ENCODE assay signal across 9 cellular contexts in the genomic region with DNA sequence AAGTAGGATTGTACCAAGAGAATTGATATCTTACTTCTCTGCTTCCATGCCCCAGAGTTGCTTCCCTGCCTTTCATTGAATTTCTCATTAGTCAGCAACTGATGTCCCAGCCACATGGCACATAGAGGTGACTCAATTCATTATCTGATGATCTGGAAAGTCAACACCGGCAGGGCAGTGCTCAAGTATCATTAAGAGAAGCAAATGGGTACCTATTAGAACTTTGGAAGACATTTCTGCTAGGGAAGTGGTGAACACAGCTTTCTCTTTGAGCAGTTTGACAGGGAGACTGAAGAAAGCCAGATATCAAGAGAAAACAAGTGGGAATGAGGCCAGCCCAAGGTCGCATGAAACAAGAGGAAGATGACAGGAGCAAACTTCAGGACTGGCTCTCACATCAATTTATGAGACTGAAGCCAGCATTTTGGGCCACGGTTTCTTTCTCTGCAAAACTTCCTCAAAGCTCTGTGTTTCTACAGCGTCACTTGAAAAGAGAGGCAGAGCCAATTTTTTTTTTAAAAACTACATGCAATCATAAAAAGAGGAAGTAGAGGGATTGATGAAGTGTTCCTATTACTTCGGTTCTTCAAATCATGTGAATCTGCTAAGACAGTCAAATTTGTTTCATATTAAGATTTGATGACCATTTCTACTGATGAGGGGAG.
DNase-seq lines count a peak whose midpoint lies in the region; TF ChIP-seq lines count a peak whose summit lies in the region.
"Had no signal": no experiment of that assay in that cellular context is flagged by ENCODE, and none has a peak within 500 bp of the region (broad histone marks: within the 10 kb centered on the region; RNA-seq: fewer than 3 reads in every experiment).

No MANE protein-coding gene starts in this region.

- peaks cover 17% of the 10 kb centered on the region for H3K4me1 Mint-ChIP-seq in activated CD4-positive, alpha-beta T cell treated with anti-CD3 and anti-CD28 coated beads, Interleukin-2, amount 10 ng/mL, durations not matched to agents 7 days and 5 days
- peaks cover 14% of the 10 kb centered on the region for H3K4me1 Mint-ChIP-seq in activated CD4-positive, alpha-beta T cell treated with anti-CD3 and anti-CD28 coated beads, Interleukin-2, amount 10 ng/mL, durations not matched to agents 24 days and 14 days

- H3K27me3 Mint-ChIP-seq in activated CD4-positive, alpha-beta T cell treated with anti-CD3 and anti-CD28 coated beads, Interleukin-2, amount 10 ng/mL, durations not matched to agents 7 days and 5 days, result no peaks in the 10 kb centered on the region
- peaks cover 4% of the 10 kb centered on the region for H3K27me3 Mint-ChIP-seq in activated CD4-positive, alpha-beta T cell treated with anti-CD3 and anti-CD28 coated beads, Interleukin-2, amount 10 ng/mL, durations not matched to agents 24 days and 14 days

- peaks cover 0 to 13% (median 2%) of the 10 kb centered on the region in 4 donors for H3K4me1 ChIP-seq in transverse colon

- POLR2A ChIA-PET in activated CD4-positive, alpha-beta T cell treated with anti-CD3 and anti-CD28 coated beads, Interleukin-2, amount 10 ng/mL, durations not matched to agents 7 days and 5 days (lab: Charles Lee), result no interaction called here

- no peaks in the 10 kb centered on the region for H3K36me3 Mint-ChIP-seq in activated CD4-positive, alpha-beta T cell treated with anti-CD3 and anti-CD28 coated beads, Interleukin-2, amount 10 ng/mL, durations not matched to agents 7 days and 5 days (ENCODE audit: low read depth)
- H3K36me3 Mint-ChIP-seq in activated CD4-positive, alpha-beta T cell treated with anti-CD3 and anti-CD28 coated beads, Interleukin-2, amount 10 ng/mL, durations not matched to agents 24 days and 14 days (ENCODE audit: low read depth), result no peaks in the 10 kb centered on the region

- no peak for TF ChIP-seq EP300 in transverse colon (IDR thresholded peaks at IDR 0.05; ENCODE audit: low read depth)

- H3K36me3 ChIP-seq in transverse colon, result no peaks in the 10 kb centered on the region
- H3K36me3 ChIP-seq: cardiac muscle cell had no signal

- H3K4me3 ChIP-seq in fibroblast of the aortic adventitia (ENCODE audit: low read depth, low read length) (no peak overlapping the region), transverse colon (no peak overlapping the region), coronary artery (no peak overlapping the region)
- H3K4me3 ChIP-seq: cardiac muscle cell had no signal

- H3K9me3 ChIP-seq in transverse colon, result no peaks in the 10 kb centered on the region

- H3K27ac ChIP-seq in transverse colon, result peak overlapping the region; percentile 22 to 62 (median 30)
- no peak overlapping the region for H3K27ac ChIP-seq in coronary artery
- H3K27ac ChIP-seq: cardiac muscle cell had no signal

- in situ Hi-C loops in transverse colon (cut with MboI; ENCODE audit: low pct_ligation_motif_present in 1 of 4, low pct_unique_long_range_greater_than_20kb in 1 of 4, low sequenced_read_pairs in 3 of 4), result no loop called here

- no peak for DNase-seq in activated CD4-positive, alpha-beta T cell treated with anti-CD3 and anti-CD28 coated beads, Interleukin-2, amount 10 ng/mL, durations not matched to agents 7 days and 5 days
- no peak for DNase-seq in activated CD4-positive, alpha-beta T cell treated with anti-CD3 and anti-CD28 coated beads, Interleukin-2, amount 10 ng/mL, durations not matched to agents 24 days and 14 days
- peak; percentile 77 for DNase-seq in OCI-M1 (lab: John Stamatoyannopoulos, UW)
- DNase-seq in fibroblast of the aortic adventitia (ENCODE audit: low read depth), result peak; percentile 15
- DNase-seq in transverse colon, result no peak
- DNase-seq in NCI-H146 treated with DMSO at 0.1 percent for 48 hours (lab: John Stamatoyannopoulos, UW; ENCODE audit: unreplicated experiment), result no peak
- no peak for DNase-seq in coronary artery (ENCODE audit: low spot score)
- no peak for DNase-seq in posterior vena cava (ENCODE audit: low spot score)

- CTCF ChIA-PET in activated CD4-positive, alpha-beta T cell treated with anti-CD3 and anti-CD28 coated beads, Interleukin-2, amount 10 ng/mL, durations not matched to agents 7 days and 5 days (lab: Charles Lee), result no interaction called here

- whole genome bisulfite sequencing in transverse colon (ENCODE audit: low coverage in 1 of 2), 2 donors, result 46% methylated on average over 5 of the region's 5 CpGs; no CpG with 5 or more reads in 1 of the 2 donors

- H3K9me3 Mint-ChIP-seq in activated CD4-positive, alpha-beta T cell treated with anti-CD3 and anti-CD28 coated beads, Interleukin-2, amount 10 ng/mL, durations not matched to agents 7 days and 5 days, result peaks cover 6% of the 10 kb centered on the region
- no peaks in the 10 kb centered on the region for H3K9me3 Mint-ChIP-seq in activated CD4-positive, alpha-beta T cell treated with anti-CD3 and anti-CD28 coated beads, Interleukin-2, amount 10 ng/mL, durations not matched to agents 24 days and 14 days

- no peak overlapping the region for H3K4me3 Mint-ChIP-seq in activated CD4-positive, alpha-beta T cell treated with anti-CD3 and anti-CD28 coated beads, Interleukin-2, amount 10 ng/mL, durations not matched to agents 7 days and 5 days
- no peak overlapping the region for H3K4me3 Mint-ChIP-seq in activated CD4-positive, alpha-beta T cell treated with anti-CD3 and anti-CD28 coated beads, Interleukin-2, amount 10 ng/mL, durations not matched to agents 24 days and 14 days

- H3K27me3 ChIP-seq in transverse colon, result no peaks in the 10 kb centered on the region
- H3K27me3 ChIP-seq: cardiac muscle cell had no signal

- no peak for TF ChIP-seq POLR2A in transverse colon (IDR thresholded peaks at IDR 0.05)

- TF ChIP-seq CTCF in fibroblast of the aortic adventitia (IDR thresholded peaks at IDR 0.05; ENCODE audit: insufficient read depth, low read length) (no peak), transverse colon (IDR thresholded peaks at IDR 0.05) (no peak), coronary artery (IDR thresholded peaks at IDR 0.05) (no peak)

- intact Hi-C loops in activated CD4-positive, alpha-beta T cell treated with anti-CD3 and anti-CD28 coated beads, Interleukin-2, amount 10 ng/mL, durations not matched to agents 24 days and 14 days (cut with micrococcal nuclease), result loop anchor here (10.0 kb wide), 1 partner anchor 70 kb away; no protein-coding TSS in a partner anchor
- intact Hi-C loops in transverse colon (cut with DNase I; ENCODE audit: low total_unique reads) (no loop called here), posterior vena cava (cut with DNase I) (no loop called here)

- H3K27ac Mint-ChIP-seq in activated CD4-positive, alpha-beta T cell treated with anti-CD3 and anti-CD28 coated beads, Interleukin-2, amount 10 ng/mL, durations not matched to agents 7 days and 5 days, result peak overlapping the region; percentile 41
- H3K27ac Mint-ChIP-seq in activated CD4-positive, alpha-beta T cell treated with anti-CD3 and anti-CD28 coated beads, Interleukin-2, amount 10 ng/mL, durations not matched to agents 24 days and 14 days, result no peak overlapping the region

Comparison
In these comparisons a context has a peak if more than half of its experiments do, and no peak if none do; other contexts are left out.
1. DNase-seq: peak in OCI-M1 (single experiment) and fibroblast of the aortic adventitia (single experiment); none in activated CD4-positive, alpha-beta T cell treated with anti-CD3 and anti-CD28 coated beads, Interleukin-2, amount 10 ng/mL, durations not matched to agents 7 days and 5 days (single experiment), activated CD4-positive, alpha-beta T cell treated with anti-CD3 and anti-CD28 coated beads, Interleukin-2, amount 10 ng/mL, durations not matched to agents 24 days and 14 days (single experiment), transverse colon (single experiment), NCI-H146 treated with DMSO at 0.1 percent for 48 hours (single experiment), coronary artery (single experiment) and posterior vena cava (single experiment).
2. H3K27ac ChIP-seq: peak in transverse colon (4 of 4); none in coronary artery (0 of 2).